ENCODE assay signal across 1 cellular context in the genomic region with DNA sequence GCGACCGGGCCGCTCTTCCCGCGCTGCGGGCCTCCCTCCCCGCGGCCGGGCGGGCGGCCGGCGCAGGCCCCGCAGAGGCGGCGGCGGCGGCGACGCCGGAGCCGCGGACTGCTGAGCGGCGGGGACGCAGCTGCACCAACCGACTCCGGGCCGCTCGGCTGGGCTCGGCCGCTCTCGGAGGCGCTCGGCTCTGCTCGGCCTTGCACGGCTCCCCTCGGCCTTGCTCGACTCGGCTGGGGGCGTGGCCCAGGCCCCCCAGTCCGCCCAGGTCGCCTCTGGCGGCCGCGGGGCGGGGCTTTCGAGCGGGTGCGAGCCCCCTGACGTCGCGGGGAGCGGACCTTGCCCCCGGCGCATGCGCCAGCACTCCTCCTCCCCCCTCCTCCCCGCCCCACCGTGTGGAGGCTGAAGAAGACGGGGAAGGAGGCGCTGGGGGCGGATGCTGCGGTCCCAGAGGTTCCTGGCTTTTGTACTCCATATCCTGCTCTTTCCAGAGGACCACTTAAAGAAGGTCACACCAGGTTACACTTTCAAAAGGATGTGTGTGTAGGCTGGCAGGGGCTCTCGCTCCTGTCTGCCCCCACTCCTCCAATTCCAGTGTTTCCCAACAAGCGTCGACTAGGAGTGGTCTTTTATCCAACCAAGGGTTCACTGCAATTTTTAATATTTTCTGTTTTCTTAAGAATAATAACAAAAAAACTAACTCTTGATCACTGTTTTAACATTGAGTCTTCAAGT.
TF ChIP-seq lines count a peak whose summit lies in the region.

A gene with protein sequence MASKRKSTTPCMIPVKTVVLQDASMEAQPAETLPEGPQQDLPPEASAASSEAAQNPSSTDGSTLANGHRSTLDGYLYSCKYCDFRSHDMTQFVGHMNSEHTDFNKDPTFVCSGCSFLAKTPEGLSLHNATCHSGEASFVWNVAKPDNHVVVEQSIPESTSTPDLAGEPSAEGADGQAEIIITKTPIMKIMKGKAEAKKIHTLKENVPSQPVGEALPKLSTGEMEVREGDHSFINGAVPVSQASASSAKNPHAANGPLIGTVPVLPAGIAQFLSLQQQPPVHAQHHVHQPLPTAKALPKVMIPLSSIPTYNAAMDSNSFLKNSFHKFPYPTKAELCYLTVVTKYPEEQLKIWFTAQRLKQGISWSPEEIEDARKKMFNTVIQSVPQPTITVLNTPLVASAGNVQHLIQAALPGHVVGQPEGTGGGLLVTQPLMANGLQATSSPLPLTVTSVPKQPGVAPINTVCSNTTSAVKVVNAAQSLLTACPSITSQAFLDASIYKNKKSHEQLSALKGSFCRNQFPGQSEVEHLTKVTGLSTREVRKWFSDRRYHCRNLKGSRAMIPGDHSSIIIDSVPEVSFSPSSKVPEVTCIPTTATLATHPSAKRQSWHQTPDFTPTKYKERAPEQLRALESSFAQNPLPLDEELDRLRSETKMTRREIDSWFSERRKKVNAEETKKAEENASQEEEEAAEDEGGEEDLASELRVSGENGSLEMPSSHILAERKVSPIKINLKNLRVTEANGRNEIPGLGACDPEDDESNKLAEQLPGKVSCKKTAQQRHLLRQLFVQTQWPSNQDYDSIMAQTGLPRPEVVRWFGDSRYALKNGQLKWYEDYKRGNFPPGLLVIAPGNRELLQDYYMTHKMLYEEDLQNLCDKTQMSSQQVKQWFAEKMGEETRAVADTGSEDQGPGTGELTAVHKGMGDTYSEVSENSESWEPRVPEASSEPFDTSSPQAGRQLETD (minus strand): TSS at position 196 of the 735 bp plus-strand sequence. CDS start 112,815 bp downstream, outside the sequence.

TF ChIP-seq in HepG2, 621 proteins besides CTCF, POLR2A, EP300 and RAD21 (continued from another document and continues in another):
- TF ChIP-seq, protein P1, sequence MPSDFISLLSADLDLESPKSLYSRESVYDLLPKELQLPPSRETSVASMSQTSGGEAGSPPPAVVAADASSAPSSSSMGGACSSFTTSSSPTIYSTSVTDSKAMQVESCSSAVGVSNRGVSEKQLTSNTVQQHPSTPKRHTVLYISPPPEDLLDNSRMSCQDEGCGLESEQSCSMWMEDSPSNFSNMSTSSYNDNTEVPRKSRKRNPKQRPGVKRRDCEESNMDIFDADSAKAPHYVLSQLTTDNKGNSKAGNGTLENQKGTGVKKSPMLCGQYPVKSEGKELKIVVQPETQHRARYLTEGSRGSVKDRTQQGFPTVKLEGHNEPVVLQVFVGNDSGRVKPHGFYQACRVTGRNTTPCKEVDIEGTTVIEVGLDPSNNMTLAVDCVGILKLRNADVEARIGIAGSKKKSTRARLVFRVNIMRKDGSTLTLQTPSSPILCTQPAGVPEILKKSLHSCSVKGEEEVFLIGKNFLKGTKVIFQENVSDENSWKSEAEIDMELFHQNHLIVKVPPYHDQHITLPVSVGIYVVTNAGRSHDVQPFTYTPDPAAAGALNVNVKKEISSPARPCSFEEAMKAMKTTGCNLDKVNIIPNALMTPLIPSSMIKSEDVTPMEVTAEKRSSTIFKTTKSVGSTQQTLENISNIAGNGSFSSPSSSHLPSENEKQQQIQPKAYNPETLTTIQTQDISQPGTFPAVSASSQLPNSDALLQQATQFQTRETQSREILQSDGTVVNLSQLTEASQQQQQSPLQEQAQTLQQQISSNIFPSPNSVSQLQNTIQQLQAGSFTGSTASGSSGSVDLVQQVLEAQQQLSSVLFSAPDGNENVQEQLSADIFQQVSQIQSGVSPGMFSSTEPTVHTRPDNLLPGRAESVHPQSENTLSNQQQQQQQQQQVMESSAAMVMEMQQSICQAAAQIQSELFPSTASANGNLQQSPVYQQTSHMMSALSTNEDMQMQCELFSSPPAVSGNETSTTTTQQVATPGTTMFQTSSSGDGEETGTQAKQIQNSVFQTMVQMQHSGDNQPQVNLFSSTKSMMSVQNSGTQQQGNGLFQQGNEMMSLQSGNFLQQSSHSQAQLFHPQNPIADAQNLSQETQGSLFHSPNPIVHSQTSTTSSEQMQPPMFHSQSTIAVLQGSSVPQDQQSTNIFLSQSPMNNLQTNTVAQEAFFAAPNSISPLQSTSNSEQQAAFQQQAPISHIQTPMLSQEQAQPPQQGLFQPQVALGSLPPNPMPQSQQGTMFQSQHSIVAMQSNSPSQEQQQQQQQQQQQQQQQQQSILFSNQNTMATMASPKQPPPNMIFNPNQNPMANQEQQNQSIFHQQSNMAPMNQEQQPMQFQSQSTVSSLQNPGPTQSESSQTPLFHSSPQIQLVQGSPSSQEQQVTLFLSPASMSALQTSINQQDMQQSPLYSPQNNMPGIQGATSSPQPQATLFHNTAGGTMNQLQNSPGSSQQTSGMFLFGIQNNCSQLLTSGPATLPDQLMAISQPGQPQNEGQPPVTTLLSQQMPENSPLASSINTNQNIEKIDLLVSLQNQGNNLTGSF (CRISPR knock-in tag; IDR thresholded peaks at IDR 0.05) = no peak
- TF ChIP-seq, protein P2, sequence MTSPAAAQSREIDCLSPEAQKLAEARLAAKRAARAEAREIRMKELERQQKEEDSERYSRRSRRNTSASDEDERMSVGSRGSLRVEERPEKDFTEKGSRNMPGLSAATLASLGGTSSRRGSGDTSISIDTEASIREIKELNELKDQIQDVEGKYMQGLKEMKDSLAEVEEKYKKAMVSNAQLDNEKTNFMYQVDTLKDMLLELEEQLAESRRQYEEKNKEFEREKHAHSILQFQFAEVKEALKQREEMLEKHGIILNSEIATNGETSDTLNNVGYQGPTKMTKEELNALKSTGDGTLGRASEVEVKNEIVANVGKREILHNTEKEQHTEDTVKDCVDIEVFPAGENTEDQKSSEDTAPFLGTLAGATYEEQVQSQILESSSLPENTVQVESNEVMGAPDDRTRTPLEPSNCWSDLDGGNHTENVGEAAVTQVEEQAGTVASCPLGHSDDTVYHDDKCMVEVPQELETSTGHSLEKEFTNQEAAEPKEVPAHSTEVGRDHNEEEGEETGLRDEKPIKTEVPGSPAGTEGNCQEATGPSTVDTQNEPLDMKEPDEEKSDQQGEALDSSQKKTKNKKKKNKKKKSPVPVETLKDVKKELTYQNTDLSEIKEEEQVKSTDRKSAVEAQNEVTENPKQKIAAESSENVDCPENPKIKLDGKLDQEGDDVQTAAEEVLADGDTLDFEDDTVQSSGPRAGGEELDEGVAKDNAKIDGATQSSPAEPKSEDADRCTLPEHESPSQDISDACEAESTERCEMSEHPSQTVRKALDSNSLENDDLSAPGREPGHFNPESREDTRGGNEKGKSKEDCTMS (CRISPR knock-in tag; conservative IDR thresholded peaks at IDR 0.05) = no peak
- TF ChIP-seq ZNF138 (CRISPR knock-in tag; IDR thresholded peaks at IDR 0.05; ENCODE audit: low read depth) (no peak), FOXA3 (CRISPR knock-in tag; IDR thresholded peaks at IDR 0.05) (peak; percentile 31; the same call in 1 of the 2 replicates), NR2F6 (IDR thresholded peaks at IDR 0.05) (no peak), NR2F6 (CRISPR knock-in tag; IDR thresholded peaks at IDR 0.05) (no peak), RFX5 (IDR thresholded peaks at IDR 0.05; ENCODE audit: low read depth, low read length) (0 out of 2 replicates have a peak, but pooled peaks have one; percentile 12), ZNF816 (CRISPR knock-in tag; IDR thresholded peaks at IDR 0.05; ENCODE audit: borderline replicate concordance) (no peak; the same call in 1 of the 2 replicates), ZNF564 (CRISPR knock-in tag; IDR thresholded peaks at IDR 0.05) (peak; percentile 22; the same call in 1 of the 2 replicates), HOXD1 (CRISPR knock-in tag; IDR thresholded peaks at IDR 0.05) (no peak; the same call in 1 of the 2 replicates), ZFP90 (CRISPR knock-in tag; IDR thresholded peaks at IDR 0.05; ENCODE audit: borderline replicate concordance) (peak; percentile 57; the same call in 1 of the 2 replicates), CEBPG (CRISPR knock-in tag; IDR thresholded peaks at IDR 0.05) (no peak), TAF1 (CRISPR knock-in tag; IDR thresholded peaks at IDR 0.05) (peak; percentile 31), BORCS8-MEF2B (CRISPR knock-in tag; IDR thresholded peaks at IDR 0.05) (no peak), ZNF432 (CRISPR knock-in tag; IDR thresholded peaks at IDR 0.05; ENCODE audit: borderline replicate concordance) (no peak), ZNF10 (CRISPR knock-in tag; IDR thresholded peaks at IDR 0.05; ENCODE audit: borderline replicate concordance, low read depth) (no peak), ARNTL (CRISPR knock-in tag; IDR thresholded peaks at IDR 0.05) (no peak; the same call in 1 of the 2 replicates), SCMH1 (CRISPR knock-in tag; IDR thresholded peaks at IDR 0.05; ENCODE audit: borderline replicate concordance) (no peak), SIX1 (CRISPR knock-in tag; IDR thresholded peaks at IDR 0.05; ENCODE audit: borderline replicate concordance) (no peak), ZNF563 (CRISPR knock-in tag; IDR thresholded peaks at IDR 0.05) (no peak), PCBP2 (optimal IDR thresholded peaks at IDR 0.05; ENCODE audit: low read depth, low read length, poor library complexity, severe bottlenecking) (no peak), ZNF572 (CRISPR knock-in tag; IDR thresholded peaks at IDR 0.05) (no peak)
- TF ChIP-seq, protein P3, sequence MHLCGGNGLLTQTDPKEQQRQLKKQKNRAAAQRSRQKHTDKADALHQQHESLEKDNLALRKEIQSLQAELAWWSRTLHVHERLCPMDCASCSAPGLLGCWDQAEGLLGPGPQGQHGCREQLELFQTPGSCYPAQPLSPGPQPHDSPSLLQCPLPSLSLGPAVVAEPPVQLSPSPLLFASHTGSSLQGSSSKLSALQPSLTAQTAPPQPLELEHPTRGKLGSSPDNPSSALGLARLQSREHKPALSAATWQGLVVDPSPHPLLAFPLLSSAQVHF (CRISPR knock-in tag; IDR thresholded peaks at IDR 0.05) = no peak
- TF ChIP-seq, protein P4, sequence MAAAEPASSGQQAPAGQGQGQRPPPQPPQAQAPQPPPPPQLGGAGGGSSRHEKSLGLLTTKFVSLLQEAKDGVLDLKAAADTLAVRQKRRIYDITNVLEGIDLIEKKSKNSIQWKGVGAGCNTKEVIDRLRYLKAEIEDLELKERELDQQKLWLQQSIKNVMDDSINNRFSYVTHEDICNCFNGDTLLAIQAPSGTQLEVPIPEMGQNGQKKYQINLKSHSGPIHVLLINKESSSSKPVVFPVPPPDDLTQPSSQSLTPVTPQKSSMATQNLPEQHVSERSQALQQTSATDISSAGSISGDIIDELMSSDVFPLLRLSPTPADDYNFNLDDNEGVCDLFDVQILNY (CRISPR knock-in tag; conservative IDR thresholded peaks at IDR 0.05) = peak; percentile 59; the same call in 1 of the 2 replicates
- TF ChIP-seq, protein P5, sequence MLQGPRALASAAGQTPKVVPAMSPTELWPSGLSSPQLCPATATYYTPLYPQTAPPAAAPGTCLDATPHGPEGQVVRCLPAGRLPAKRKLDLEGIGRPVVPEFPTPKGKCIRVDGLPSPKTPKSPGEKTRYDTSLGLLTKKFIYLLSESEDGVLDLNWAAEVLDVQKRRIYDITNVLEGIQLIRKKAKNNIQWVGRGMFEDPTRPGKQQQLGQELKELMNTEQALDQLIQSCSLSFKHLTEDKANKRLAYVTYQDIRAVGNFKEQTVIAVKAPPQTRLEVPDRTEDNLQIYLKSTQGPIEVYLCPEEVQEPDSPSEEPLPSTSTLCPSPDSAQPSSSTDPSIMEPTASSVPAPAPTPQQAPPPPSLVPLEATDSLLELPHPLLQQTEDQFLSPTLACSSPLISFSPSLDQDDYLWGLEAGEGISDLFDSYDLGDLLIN (CRISPR knock-in tag; IDR thresholded peaks at IDR 0.05; ENCODE audit: borderline replicate concordance) = no peak
- TF ChIP-seq, protein P6, sequence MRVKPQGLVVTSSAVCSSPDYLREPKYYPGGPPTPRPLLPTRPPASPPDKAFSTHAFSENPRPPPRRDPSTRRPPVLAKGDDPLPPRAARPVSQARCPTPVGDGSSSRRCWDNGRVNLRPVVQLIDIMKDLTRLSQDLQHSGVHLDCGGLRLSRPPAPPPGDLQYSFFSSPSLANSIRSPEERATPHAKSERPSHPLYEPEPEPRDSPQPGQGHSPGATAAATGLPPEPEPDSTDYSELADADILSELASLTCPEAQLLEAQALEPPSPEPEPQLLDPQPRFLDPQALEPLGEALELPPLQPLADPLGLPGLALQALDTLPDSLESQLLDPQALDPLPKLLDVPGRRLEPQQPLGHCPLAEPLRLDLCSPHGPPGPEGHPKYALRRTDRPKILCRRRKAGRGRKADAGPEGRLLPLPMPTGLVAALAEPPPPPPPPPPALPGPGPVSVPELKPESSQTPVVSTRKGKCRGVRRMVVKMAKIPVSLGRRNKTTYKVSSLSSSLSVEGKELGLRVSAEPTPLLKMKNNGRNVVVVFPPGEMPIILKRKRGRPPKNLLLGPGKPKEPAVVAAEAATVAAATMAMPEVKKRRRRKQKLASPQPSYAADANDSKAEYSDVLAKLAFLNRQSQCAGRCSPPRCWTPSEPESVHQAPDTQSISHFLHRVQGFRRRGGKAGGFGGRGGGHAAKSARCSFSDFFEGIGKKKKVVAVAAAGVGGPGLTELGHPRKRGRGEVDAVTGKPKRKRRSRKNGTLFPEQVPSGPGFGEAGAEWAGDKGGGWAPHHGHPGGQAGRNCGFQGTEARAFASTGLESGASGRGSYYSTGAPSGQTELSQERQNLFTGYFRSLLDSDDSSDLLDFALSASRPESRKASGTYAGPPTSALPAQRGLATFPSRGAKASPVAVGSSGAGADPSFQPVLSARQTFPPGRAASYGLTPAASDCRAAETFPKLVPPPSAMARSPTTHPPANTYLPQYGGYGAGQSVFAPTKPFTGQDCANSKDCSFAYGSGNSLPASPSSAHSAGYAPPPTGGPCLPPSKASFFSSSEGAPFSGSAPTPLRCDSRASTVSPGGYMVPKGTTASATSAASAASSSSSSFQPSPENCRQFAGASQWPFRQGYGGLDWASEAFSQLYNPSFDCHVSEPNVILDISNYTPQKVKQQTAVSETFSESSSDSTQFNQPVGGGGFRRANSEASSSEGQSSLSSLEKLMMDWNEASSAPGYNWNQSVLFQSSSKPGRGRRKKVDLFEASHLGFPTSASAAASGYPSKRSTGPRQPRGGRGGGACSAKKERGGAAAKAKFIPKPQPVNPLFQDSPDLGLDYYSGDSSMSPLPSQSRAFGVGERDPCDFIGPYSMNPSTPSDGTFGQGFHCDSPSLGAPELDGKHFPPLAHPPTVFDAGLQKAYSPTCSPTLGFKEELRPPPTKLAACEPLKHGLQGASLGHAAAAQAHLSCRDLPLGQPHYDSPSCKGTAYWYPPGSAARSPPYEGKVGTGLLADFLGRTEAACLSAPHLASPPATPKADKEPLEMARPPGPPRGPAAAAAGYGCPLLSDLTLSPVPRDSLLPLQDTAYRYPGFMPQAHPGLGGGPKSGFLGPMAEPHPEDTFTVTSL (CRISPR knock-in tag; IDR thresholded peaks at IDR 0.05; ENCODE audit: borderline replicate concordance) = no peak
